In the genomic region with DNA sequence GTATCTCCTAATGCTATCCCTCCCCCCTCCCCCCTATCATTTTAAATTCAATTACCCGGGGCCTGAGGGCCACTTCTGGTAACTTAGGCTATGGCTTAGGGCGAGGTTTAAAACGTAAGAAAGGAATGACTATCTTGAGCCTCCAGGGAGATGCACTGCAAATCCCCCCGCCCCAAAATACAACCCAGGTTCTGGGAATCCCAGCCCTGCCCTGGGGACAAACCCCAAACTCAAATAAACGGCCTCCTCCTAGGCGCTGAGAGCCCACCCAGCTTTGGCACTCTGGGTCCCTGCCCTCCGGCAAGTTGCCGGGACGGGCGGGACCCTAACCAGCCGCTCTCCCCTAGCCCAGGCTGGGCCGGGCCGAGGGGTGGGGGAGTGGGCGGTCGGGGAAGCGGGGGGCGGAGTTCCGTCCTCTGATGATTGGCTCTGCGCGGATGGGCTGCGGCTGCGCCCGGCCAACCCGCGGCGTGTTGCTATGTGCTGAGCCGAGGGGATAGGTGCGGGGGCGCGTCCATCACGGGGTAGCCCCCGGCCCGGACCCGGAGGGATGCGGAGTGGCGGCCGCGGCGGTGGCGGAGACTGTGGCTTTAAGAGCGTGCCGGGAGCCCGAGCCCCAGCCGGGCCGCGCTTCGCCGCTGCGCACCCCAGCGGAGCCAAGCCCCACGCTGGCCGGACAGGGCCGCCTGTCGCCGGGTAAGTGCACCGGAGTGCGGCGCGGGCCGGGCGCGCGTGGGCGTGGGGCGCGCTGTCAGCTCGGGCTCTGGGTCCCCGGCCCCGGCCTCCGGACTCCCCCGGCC, we compare ENCODE assay signal across 8 cellular contexts. TPM values are rescaled to one million over a fixed set of nuclear protein-coding genes. Genes with fewer than 3 reads are reported as not detected.
DNase-seq lines count a peak whose midpoint lies in the region; ATAC-seq and TF ChIP-seq lines count a peak whose summit lies in the region.

A gene with protein sequence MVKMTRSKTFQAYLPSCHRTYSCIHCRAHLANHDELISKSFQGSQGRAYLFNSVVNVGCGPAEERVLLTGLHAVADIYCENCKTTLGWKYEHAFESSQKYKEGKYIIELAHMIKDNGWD (plus strand): TSS at position 527 of the 800 bp plus-strand sequence. CDS start 21,755 bp downstream, outside the sequence.

- ATAC-seq in HCT116 = peak; percentile 98
- ATAC-seq in foreskin keratinocyte = peak; percentile 92
- ATAC-seq in stimulated activated naive CD8-positive, alpha-beta T cell treated with anti-CD3 and anti-CD28 coated beads, Interleukin-15, amount 100 ng/mL, for 72 hours = peak; percentile 94

- RAD21 ChIA-PET in HCT116 (lab: Charles Lee; ENCODE audit: low non-redundant PET in 1 of 2, low total read pairs in 2 of 2, uncharacterized antibody in 2 of 2, unreplicated experiment in 2 of 2) = interaction anchor here in 1 of 2 experiments (0.6 kb wide), 1 partner anchor 23 kb away, joined by 3 read pairs; no protein-coding TSS in a partner anchor

- TF ChIP-seq CTCF in HCT116 (IDR thresholded peaks at IDR 0.05 in 2 of 3, conservative IDR thresholded peaks at IDR 0.05 in 1 of 3; ENCODE audit: borderline replicate concordance in 1 of 3, insufficient read depth in 1 of 3, low read depth in 2 of 3, low read length in 2 of 3) = no peak
- TF ChIP-seq CTCF in foreskin keratinocyte (conservative IDR thresholded peaks at IDR 0.05) = no peak
- TF ChIP-seq CTCF in neural crest cell (conservative IDR thresholded peaks at IDR 0.05) = no peak

- peak; percentile 30 for TF ChIP-seq POLR2A in HCT116 (IDR thresholded peaks at IDR 0.05; ENCODE audit: borderline replicate concordance, extremely low read depth, insufficient read depth, insufficient read length)

- no peaks in the 10 kb centered on the region for H3K36me3 ChIP-seq in HCT116 (ENCODE audit: control insufficient read depth in 1 of 2, insufficient read depth in 2 of 2, low read length in 2 of 2)
- no peaks in the 10 kb centered on the region for H3K36me3 ChIP-seq in SJCRH30

- no peaks in the 10 kb centered on the region for H3K36me3 Mint-ChIP-seq in neural crest cell (ENCODE audit: low read depth)

- peaks cover 39% of the 10 kb centered on the region for H3K4me1 Mint-ChIP-seq in neural crest cell
- H3K4me1 Mint-ChIP-seq in stimulated activated naive CD8-positive, alpha-beta T cell treated with anti-CD3 and anti-CD28 coated beads, Interleukin-15, amount 100 ng/mL, for 72 hours = peaks cover 83% of the 10 kb centered on the region

- no peaks in the 10 kb centered on the region for H3K9me2 ChIP-seq in HCT116 (ENCODE audit: insufficient read depth)

- peaks cover 26% of the 10 kb centered on the region for H3K27me3 ChIP-seq in HCT116 (ENCODE audit: insufficient read depth, low read length)
- peaks cover 7% of the 10 kb centered on the region for H3K27me3 ChIP-seq in SJCRH30
- peaks cover 44% of the 10 kb centered on the region for H3K27me3 ChIP-seq in foreskin keratinocyte

- H2AFZ ChIP-seq in HCT116 (ENCODE audit: low read depth, low read length, poor library complexity, severe bottlenecking) = peak within 1 kb of the TSS; percentile 84

- H3K9me3 Mint-ChIP-seq in neural crest cell = no peaks in the 10 kb centered on the region
- no peaks in the 10 kb centered on the region for H3K9me3 Mint-ChIP-seq in stimulated activated naive CD8-positive, alpha-beta T cell treated with anti-CD3 and anti-CD28 coated beads, Interleukin-15, amount 100 ng/mL, for 72 hours

- CTCF ChIA-PET in HCT116 (lab: Charles Lee) = no interaction called here

- H3K79me2 ChIP-seq in HCT116 (ENCODE audit: insufficient read depth, low read length) = no peaks in the 10 kb centered on the region

- POLR2A ChIA-PET in HCT116 (lab: Charles Lee) = no interaction called here

- peak within 1 kb of the TSS; percentile 94 for H3K4me2 ChIP-seq in HCT116 (ENCODE audit: low read length)

- H3K4me1 ChIP-seq in HCT116 (ENCODE audit: control insufficient read depth in 1 of 2, insufficient read depth in 2 of 2, low read length in 2 of 2) = peaks cover 14 to 27% of the 10 kb centered on the region in 2 experiments
- H3K4me1 ChIP-seq in SJCRH30 = peaks cover 6% of the 10 kb centered on the region
- H3K4me1 ChIP-seq in foreskin keratinocyte = peaks cover 5% of the 10 kb centered on the region

- peak; percentile 96 for DNase-seq in ELF-1 (ENCODE audit: low read depth, low spot score)
- peak; percentile 82 for DNase-seq in HCT116 (ENCODE audit: low read depth, low spot score)
- DNase-seq in MV-4-11 (lab: John Stamatoyannopoulos, UW) = peak; percentile 59
- peak; percentile 90 to 94 for DNase-seq in SJCRH30
- peak; percentile 55 to 88 (median 71) for DNase-seq in activated naive CD4-positive, alpha-beta T cell (lab: John Stamatoyannopoulos, UW)
- DNase-seq in foreskin keratinocyte = peak; percentile 38 to 69
- peak; percentile 92 for DNase-seq in neural crest cell (ENCODE audit: low read depth, low spot score)
- DNase-seq in stimulated activated naive CD8-positive, alpha-beta T cell treated with anti-CD3 and anti-CD28 coated beads, Interleukin-15, amount 100 ng/mL, for 72 hours = peak; percentile 86 to 90

- H3K9me3 ChIP-seq in HCT116 (ENCODE audit: control insufficient read depth in 1 of 2, insufficient read depth in 1 of 2, low read depth in 1 of 2, low read length in 2 of 2) = no peaks in the 10 kb centered on the region
- H3K9me3 ChIP-seq in SJCRH30 (replicated peaks) = no peaks in the 10 kb centered on the region

- H3K27me3 Mint-ChIP-seq in neural crest cell (ENCODE audit: low read depth) = peaks cover 28% of the 10 kb centered on the region
- no peaks in the 10 kb centered on the region for H3K27me3 Mint-ChIP-seq in stimulated activated naive CD8-positive, alpha-beta T cell treated with anti-CD3 and anti-CD28 coated beads, Interleukin-15, amount 100 ng/mL, for 72 hours

- peak within 1 kb of the TSS; percentile 45; the same call in 1 of the 2 replicates for H3K27ac ChIP-seq in HCT116 (ENCODE audit: low read depth, low read length)
- no peak within 1 kb of the TSS for H3K27ac ChIP-seq in SJCRH30
- H3K27ac ChIP-seq in foreskin keratinocyte = no peak within 1 kb of the TSS

- no peaks in the 10 kb centered on the region for H4K20me1 ChIP-seq in HCT116 (ENCODE audit: insufficient read depth)

- no peak within 1 kb of the TSS for H3K27ac Mint-ChIP-seq in neural crest cell (ENCODE audit: unreplicated experiment)
- peak within 1 kb of the TSS; percentile 90 to 92 for H3K27ac Mint-ChIP-seq in stimulated activated naive CD8-positive, alpha-beta T cell treated with anti-CD3 and anti-CD28 coated beads, Interleukin-15, amount 100 ng/mL, for 72 hours

- H3K4me3 ChIP-seq in HCT116 (replicated peaks in 1 of 2; ENCODE audit: low read depth in 1 of 2, low read length in 2 of 2) = peak within 1 kb of the TSS; percentile 61 to 65
- H3K4me3 ChIP-seq in SJCRH30 = peak within 1 kb of the TSS; percentile 72

- BruUV-seq in HCT116 (replicated peaks; lab: Mats Ljungman, UMichigan) = no TSS peak

- peak within 1 kb of the TSS; percentile 95 for H3K4me3 Mint-ChIP-seq in neural crest cell
- H3K4me3 Mint-ChIP-seq in stimulated activated naive CD8-positive, alpha-beta T cell treated with anti-CD3 and anti-CD28 coated beads, Interleukin-15, amount 100 ng/mL, for 72 hours = peak within 1 kb of the TSS; percentile 81 to 93

- H3K9ac ChIP-seq in HCT116 (ENCODE audit: low read length) = peak within 1 kb of the TSS; percentile 47; the same call in 1 of the 2 replicates

- no peak for TF ChIP-seq RAD21 in HCT116 (IDR thresholded peaks at IDR 0.05; ENCODE audit: low read depth)

- intact Hi-C loops in HCT116 (cut with micrococcal nuclease) = no loop called here

TF ChIP-seq in HCT116, 20 proteins besides CTCF, POLR2A, EP300 and RAD21:
- no peak for TF ChIP-seq ZBTB33 (IDR thresholded peaks at IDR 0.05; ENCODE audit: extremely low read depth, insufficient replicate concordance, low read length)
- peak; percentile 46 for TF ChIP-seq POLR2AphosphoS5 (IDR thresholded peaks at IDR 0.05; ENCODE audit: low read depth, low read length)
- TF ChIP-seq SP1 (IDR thresholded peaks at IDR 0.05; ENCODE audit: low read depth) = peak; percentile 96
- peak; percentile 62 for TF ChIP-seq EGR1 (IDR thresholded peaks at IDR 0.05; ENCODE audit: low read depth)

RNA-seq across cellular contexts. Expression of the gene that starts here (rescaled TPM):
- total RNA-seq in HCT116 (2021; ENCODE audit: unreplicated experiment) (4.7 TPM), foreskin keratinocyte (0.74 and 0.95 TPM in 2 replicates), neural crest cell (2.6 and 2.7 TPM in 2 replicates)
- polyA plus RNA-seq in HCT116 (2012) = 2.7 and 4.1 TPM in 2 replicates
- 1.6 and 1.8 TPM in 2 replicates for total RNA-seq in SJCRH30 (2014; rRNA removed; shearing (Covaris generic))
- polyA plus RNA-seq in foreskin keratinocyte = 0.22 and 0.26 TPM in 2 replicates

Comparison
In these comparisons a context has a peak if more than half of its experiments do, and no peak if none do; other contexts are left out.
1. Peak in DNase-seq and ATAC-seq in foreskin keratinocyte; RNA of the gene not detected or under 1 TPM.